17 cellular contexts compared by ENCODE assay signal in the genomic region with DNA sequence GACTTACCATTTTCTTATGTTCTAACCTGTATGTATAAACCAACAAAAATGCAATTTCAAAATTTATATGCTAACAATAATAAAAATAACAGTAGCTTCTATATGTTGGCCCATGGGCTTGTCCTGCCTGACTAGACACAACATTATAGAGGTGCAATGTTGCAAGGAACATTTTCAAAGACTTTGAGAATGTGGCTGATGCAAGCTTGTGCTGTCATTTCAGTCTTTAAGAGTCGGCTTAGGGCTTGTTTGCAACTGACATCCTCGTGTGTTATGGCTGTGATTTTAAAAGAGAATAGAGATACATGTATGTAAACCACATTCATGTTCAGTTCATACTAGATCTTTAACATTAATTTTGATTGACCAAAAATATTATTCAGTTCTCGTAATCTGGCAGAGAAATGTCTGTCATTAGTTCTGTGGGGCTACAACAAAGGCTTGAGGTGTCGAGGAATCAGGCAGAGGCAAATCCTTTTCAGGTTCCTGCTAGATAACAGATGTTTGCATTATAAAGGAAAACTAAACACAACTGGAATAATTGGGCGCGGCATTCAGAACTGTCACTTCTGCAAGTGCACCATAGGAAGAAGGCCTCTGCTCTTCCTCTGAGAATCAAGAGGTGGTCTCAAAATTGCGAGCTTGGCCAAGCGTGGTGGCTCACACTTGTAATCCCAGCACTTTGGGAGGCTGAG. TPM values are rescaled to one million over a fixed set of nuclear protein-coding genes. Genes with fewer than 3 reads are reported as not detected.
DNase-seq lines count a peak whose midpoint lies in the region; ATAC-seq and TF ChIP-seq lines count a peak whose summit lies in the region.
"Had no signal": no experiment of that assay in that cellular context is flagged by ENCODE, and none has a peak within 500 bp of the region (broad histone marks: within the 10 kb centered on the region; RNA-seq: fewer than 3 reads in every experiment).

No MANE protein-coding gene starts in this region.

- no peaks in the 10 kb centered on the region for H4K20me1 ChIP-seq in PC-3 (ENCODE audit: low read length)

- no peak for TF ChIP-seq CTCF in left ventricle myocardium inferior (IDR thresholded peaks at IDR 0.05; ENCODE audit: borderline replicate concordance)
- no peak for TF ChIP-seq CTCF in PC-3 (conservative IDR thresholded peaks at IDR 0.05; ENCODE audit: low read depth, low read length)
- no peak for TF ChIP-seq CTCF in transverse colon (IDR thresholded peaks at IDR 0.05)

- POLR2A ChIA-PET in PC-3 (lab: Charles Lee; ENCODE audit: unreplicated experiment): no interaction called here

- in situ Hi-C loops in transverse colon (cut with MboI; ENCODE audit: low pct_ligation_motif_present in 1 of 4, low pct_unique_long_range_greater_than_20kb in 1 of 4, low sequenced_read_pairs in 3 of 4): loop anchor here in 2 of 4 donors (25.0 kb wide), 2 partner anchors 99 to 274 kb away; no protein-coding TSS in a partner anchor

- peak overlapping the region; percentile 60 for H3K9ac ChIP-seq in PC-3 (ENCODE audit: low read length)

- ATAC-seq in right cardiac atrium (no peak), PC-3 (no peak)
- ATAC-seq: effector memory CD8-positive, alpha-beta T cell; naive thymus-derived CD8-positive, alpha-beta T cell had no signal

- H3K9me2 ChIP-seq in PC-3 (replicated peaks; ENCODE audit: low read length): no peaks in the 10 kb centered on the region

- DNase-seq in left ventricle myocardium inferior (no peak), right cardiac atrium (no peak), PC-3 (no peak), epithelial cell of prostate (ENCODE audit: low read depth, low spot score) (no peak), transverse colon (no peak), NCI-H1930 (lab: John Stamatoyannopoulos, UW) (no peak), globus pallidus (ENCODE audit: low spot score) (no peak), NCI-H1048 (lab: John Stamatoyannopoulos, UW) (no peak)
- DNase-seq: activated T-cell treated with anti-CD3 and anti-CD28 coated beads, Interleukin-2, amount 50 U/mL, for 1 hour; effector memory CD8-positive, alpha-beta T cell; head of caudate nucleus; immature natural killer cell; KBM-7; naive thymus-derived CD8-positive, alpha-beta T cell; ovary had no signal

- peaks cover 4% of the 10 kb centered on the region for H3F3A ChIP-seq in PC-3 (ENCODE audit: low read length, unreplicated experiment)

- no peak for TF ChIP-seq POLR2A in transverse colon (IDR thresholded peaks at IDR 0.05)

- H3K4me1 ChIP-seq in left ventricle myocardium inferior (peaks cover 17% of the 10 kb centered on the region), right cardiac atrium (ENCODE audit: control insufficient read depth, insufficient read depth, low read length) (no peaks in the 10 kb centered on the region), PC-3 (ENCODE audit: insufficient read depth, low read length) (peaks cover 45% of the 10 kb centered on the region), transverse colon (peaks cover 0 to 21% (median 4%) of the 10 kb centered on the region in 4 donors)

- H2AFZ ChIP-seq in PC-3 (ENCODE audit: low read length): no peak overlapping the region

- H3K9me3 ChIP-seq in left ventricle myocardium inferior (replicated peaks) (no peaks in the 10 kb centered on the region), right cardiac atrium (ENCODE audit: control insufficient read depth, low read length) (no peaks in the 10 kb centered on the region), PC-3 (ENCODE audit: low read length) (no peaks in the 10 kb centered on the region), transverse colon (no peaks in the 10 kb centered on the region)
- H3K9me3 ChIP-seq: ovary had no signal

- H3K36me3 ChIP-seq in left ventricle myocardium inferior (no peaks in the 10 kb centered on the region), PC-3 (ENCODE audit: low read depth, low read length) (no peaks in the 10 kb centered on the region), transverse colon (no peaks in the 10 kb centered on the region)
- H3K36me3 ChIP-seq: ovary had no signal

- no peak for TF ChIP-seq EP300 in transverse colon (IDR thresholded peaks at IDR 0.05; ENCODE audit: low read depth)

- no TSS peak for BruUV-seq in PC-3 (replicated peaks; lab: Mats Ljungman, UMichigan)

- intact Hi-C loops in left ventricle myocardium inferior (cut with micrococcal nuclease): no loop called here
- intact Hi-C loops in right cardiac atrium (cut with DNase I): no loop called here
- intact Hi-C loops in PC-3 (cut with micrococcal nuclease): loop anchor here (2.0 to 5.0 kb wide), 3 partner anchors 15 to 234 kb away; no protein-coding TSS in a partner anchor
- intact Hi-C loops in transverse colon (cut with DNase I; ENCODE audit: low total_unique reads): no loop called here

- H3K27ac ChIP-seq in left ventricle myocardium inferior (replicated peaks) (peak overlapping the region; percentile 42), right cardiac atrium (ENCODE audit: low read length) (no peak overlapping the region), PC-3 (ENCODE audit: low read length) (peak overlapping the region; percentile 90), epithelial cell of prostate (peak overlapping the region; percentile 75), transverse colon (peak overlapping the region; percentile 31 to 73 (median 61))
- H3K27ac ChIP-seq: ovary, SK-N-MC had no signal

- 95% methylated on average over 8 of the region's 8 CpGs for WGBS in right cardiac atrium
- 70 to 74% methylated on average over 6 to 8 of the region's 8 CpGs for WGBS in transverse colon (ENCODE audit: low coverage in 1 of 2), 2 donors

- CTCF ChIA-PET in PC-3 (lab: Charles Lee): no interaction called here

- H3K4me3 ChIP-seq in left ventricle myocardium inferior: no peak overlapping the region
- no peak overlapping the region for H3K4me3 ChIP-seq in right cardiac atrium (ENCODE audit: low read length)
- H3K4me3 ChIP-seq in PC-3 (ENCODE audit: low read length): no peak overlapping the region
- H3K4me3 ChIP-seq in transverse colon: no peak overlapping the region
- H3K4me3 ChIP-seq: lung, ovary, SK-N-MC had no signal

- peak overlapping the region; percentile 57 for H3K4me2 ChIP-seq in PC-3 (ENCODE audit: low read length)

- H3K79me2 ChIP-seq in PC-3 (ENCODE audit: low read length): no peaks in the 10 kb centered on the region

- H3K27me3 ChIP-seq in left ventricle myocardium inferior (ENCODE audit: low read depth) (no peaks in the 10 kb centered on the region), right cardiac atrium (ENCODE audit: control insufficient read depth, insufficient read depth) (no peaks in the 10 kb centered on the region), PC-3 (ENCODE audit: low read length) (no peaks in the 10 kb centered on the region), transverse colon (no peaks in the 10 kb centered on the region)
- H3K27me3 ChIP-seq: ovary had no signal

RNA-seq across cellular contexts. Expression of gene TMSB4X, which starts 13.1 kb away (rescaled TPM):
- total RNA-seq in left ventricle myocardium inferior: 955 TPM
- 1,000 to 10,000 TPM; 1,054 to 1,542 (median 1,304) TPM for total RNA-seq in right cardiac atrium
- polyA plus RNA-seq in right cardiac atrium: 2,718 TPM
- total RNA-seq in PC-3 (2014; rRNA removed): 1,640 and 2,159 TPM in 2 replicates
- total RNA-seq in transverse colon: 1,000 to 10,000 TPM in 3 of 4 donors, 100 to 1,000 TPM in 1; 680 to 4,578 (median 2,996) TPM

RNA-seq across cellular contexts. Expression of gene FAM9C, which starts 56.4 kb away (rescaled TPM):
- total RNA-seq in left ventricle myocardium inferior: not detected
- total RNA-seq in right cardiac atrium: not detected
- 0.02 TPM for polyA plus RNA-seq in right cardiac atrium
- total RNA-seq in PC-3 (2014; rRNA removed): not detected in 2 replicates
- under 1 TPM in 2 of 4 donors, not detected in 2; 0.14 to 0.64 TPM for total RNA-seq in transverse colon
- total RNA-seq: naive thymus-derived CD8-positive, alpha-beta T cell had no signal
- polyA plus RNA-seq: immature natural killer cell; naive thymus-derived CD8-positive, alpha-beta T cell had no signal
